26 cellular contexts compared by ENCODE assay signal in genomic region chr7:156857757-156858156, GRCh38.
"Had no signal": no experiment of that assay in that cellular context is flagged by ENCODE, and none has a peak within 500 bp of the region (broad histone marks: within the 10 kb centered on the region; RNA-seq: fewer than 3 reads in every experiment).

No MANE protein-coding gene starts in this region.

- H3K4me1 ChIP-seq: esophagus squamous epithelium, gastrocnemius medialis, heart right ventricle, left lung, lower lobe of right lung had no signal

- ATAC-seq: effector memory CD8-positive, alpha-beta T cell; esophagus mucosa; gastrocnemius medialis; heart right ventricle; left cardiac atrium; left lung; left ventricle myocardium superior; lower lobe of right lung; mucosa of descending colon; naive thymus-derived CD8-positive, alpha-beta T cell had no signal

- H3K9me3 ChIP-seq: gastrocnemius medialis had no signal

- H3K27ac ChIP-seq: epithelial cell of prostate, esophagus squamous epithelium, gastrocnemius medialis, heart right ventricle, left lung, lower lobe of right lung had no signal

- FAIRE-seq: endometrium, islet of Langerhans, keratinocyte had no signal

- H3K27me3 ChIP-seq: esophagus squamous epithelium, gastrocnemius medialis, heart right ventricle, left lung had no signal

- H3K4me3 ChIP-seq: esophagus squamous epithelium, gastrocnemius medialis, heart right ventricle, left lung, lower lobe of right lung, mucosa of descending colon had no signal

- DNase-seq: cortex of kidney; effector CD8-positive, alpha-beta T cell; effector memory CD8-positive, alpha-beta T cell; endodermal cell; erythroblast; esophagus squamous epithelium; foreskin fibroblast; foreskin melanocyte; gastrocnemius medialis; glutamatergic neuron; head of caudate nucleus; heart right ventricle; hippocampal formation; left cardiac atrium; left lung; left ventricle myocardium superior; lower lobe of right lung; mesenchymal stem cell; mucosa of descending colon; naive B cell; naive thymus-derived CD8-positive, alpha-beta T cell had no signal

- H3K36me3 ChIP-seq: gastrocnemius medialis, lower lobe of right lung had no signal
